ENCODE assay signal across 1 cellular context in genomic region chr19:952680-953500, GRCh38.
TF ChIP-seq lines count a peak whose summit lies in the region.

No MANE protein-coding gene starts in this region.

TF ChIP-seq in K562, 482 proteins besides CTCF, POLR2A, EP300 and RAD21 (continued from another document):
- TF ChIP-seq NFRKB (IDR thresholded peaks at IDR 0.05; ENCODE audit: low read depth) = peak; percentile 52; the same call in 1 of the 2 replicates
- TF ChIP-seq, protein P1, sequence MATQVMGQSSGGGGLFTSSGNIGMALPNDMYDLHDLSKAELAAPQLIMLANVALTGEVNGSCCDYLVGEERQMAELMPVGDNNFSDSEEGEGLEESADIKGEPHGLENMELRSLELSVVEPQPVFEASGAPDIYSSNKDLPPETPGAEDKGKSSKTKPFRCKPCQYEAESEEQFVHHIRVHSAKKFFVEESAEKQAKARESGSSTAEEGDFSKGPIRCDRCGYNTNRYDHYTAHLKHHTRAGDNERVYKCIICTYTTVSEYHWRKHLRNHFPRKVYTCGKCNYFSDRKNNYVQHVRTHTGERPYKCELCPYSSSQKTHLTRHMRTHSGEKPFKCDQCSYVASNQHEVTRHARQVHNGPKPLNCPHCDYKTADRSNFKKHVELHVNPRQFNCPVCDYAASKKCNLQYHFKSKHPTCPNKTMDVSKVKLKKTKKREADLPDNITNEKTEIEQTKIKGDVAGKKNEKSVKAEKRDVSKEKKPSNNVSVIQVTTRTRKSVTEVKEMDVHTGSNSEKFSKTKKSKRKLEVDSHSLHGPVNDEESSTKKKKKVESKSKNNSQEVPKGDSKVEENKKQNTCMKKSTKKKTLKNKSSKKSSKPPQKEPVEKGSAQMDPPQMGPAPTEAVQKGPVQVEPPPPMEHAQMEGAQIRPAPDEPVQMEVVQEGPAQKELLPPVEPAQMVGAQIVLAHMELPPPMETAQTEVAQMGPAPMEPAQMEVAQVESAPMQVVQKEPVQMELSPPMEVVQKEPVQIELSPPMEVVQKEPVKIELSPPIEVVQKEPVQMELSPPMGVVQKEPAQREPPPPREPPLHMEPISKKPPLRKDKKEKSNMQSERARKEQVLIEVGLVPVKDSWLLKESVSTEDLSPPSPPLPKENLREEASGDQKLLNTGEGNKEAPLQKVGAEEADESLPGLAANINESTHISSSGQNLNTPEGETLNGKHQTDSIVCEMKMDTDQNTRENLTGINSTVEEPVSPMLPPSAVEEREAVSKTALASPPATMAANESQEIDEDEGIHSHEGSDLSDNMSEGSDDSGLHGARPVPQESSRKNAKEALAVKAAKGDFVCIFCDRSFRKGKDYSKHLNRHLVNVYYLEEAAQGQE (CRISPR knock-in tag; IDR thresholded peaks at IDR 0.05; ENCODE audit: low read depth) = 0 out of 2 replicates have a peak, but pooled peaks have one; percentile 54
- no peak for TF ChIP-seq AFF4 (CRISPR knock-in tag; IDR thresholded peaks at IDR 0.05)
- no peak for TF ChIP-seq TGIF2 (CRISPR knock-in tag; IDR thresholded peaks at IDR 0.05)
- no peak for TF ChIP-seq MTF1 (CRISPR knock-in tag; IDR thresholded peaks at IDR 0.05; ENCODE audit: borderline replicate concordance)
- TF ChIP-seq HEY1 (CRISPR knock-in tag; IDR thresholded peaks at IDR 0.05; ENCODE audit: borderline replicate concordance) = no peak
- TF ChIP-seq, protein P2, sequence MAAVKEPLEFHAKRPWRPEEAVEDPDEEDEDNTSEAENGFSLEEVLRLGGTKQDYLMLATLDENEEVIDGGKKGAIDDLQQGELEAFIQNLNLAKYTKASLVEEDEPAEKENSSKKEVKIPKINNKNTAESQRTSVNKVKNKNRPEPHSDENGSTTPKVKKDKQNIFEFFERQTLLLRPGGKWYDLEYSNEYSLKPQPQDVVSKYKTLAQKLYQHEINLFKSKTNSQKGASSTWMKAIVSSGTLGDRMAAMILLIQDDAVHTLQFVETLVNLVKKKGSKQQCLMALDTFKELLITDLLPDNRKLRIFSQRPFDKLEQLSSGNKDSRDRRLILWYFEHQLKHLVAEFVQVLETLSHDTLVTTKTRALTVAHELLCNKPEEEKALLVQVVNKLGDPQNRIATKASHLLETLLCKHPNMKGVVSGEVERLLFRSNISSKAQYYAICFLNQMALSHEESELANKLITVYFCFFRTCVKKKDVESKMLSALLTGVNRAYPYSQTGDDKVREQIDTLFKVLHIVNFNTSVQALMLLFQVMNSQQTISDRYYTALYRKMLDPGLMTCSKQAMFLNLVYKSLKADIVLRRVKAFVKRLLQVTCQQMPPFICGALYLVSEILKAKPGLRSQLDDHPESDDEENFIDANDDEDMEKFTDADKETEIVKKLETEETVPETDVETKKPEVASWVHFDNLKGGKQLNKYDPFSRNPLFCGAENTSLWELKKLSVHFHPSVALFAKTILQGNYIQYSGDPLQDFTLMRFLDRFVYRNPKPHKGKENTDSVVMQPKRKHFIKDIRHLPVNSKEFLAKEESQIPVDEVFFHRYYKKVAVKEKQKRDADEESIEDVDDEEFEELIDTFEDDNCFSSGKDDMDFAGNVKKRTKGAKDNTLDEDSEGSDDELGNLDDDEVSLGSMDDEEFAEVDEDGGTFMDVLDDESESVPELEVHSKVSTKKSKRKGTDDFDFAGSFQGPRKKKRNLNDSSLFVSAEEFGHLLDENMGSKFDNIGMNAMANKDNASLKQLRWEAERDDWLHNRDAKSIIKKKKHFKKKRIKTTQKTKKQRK (IDR thresholded peaks at IDR 0.05; ENCODE audit: borderline replicate concordance, low read depth, low read length) = no peak
- TF ChIP-seq RUNX1 (IDR thresholded peaks at IDR 0.05; ENCODE audit: low read depth) = no peak
- TF ChIP-seq RCOR1 (IDR thresholded peaks at IDR 0.05; ENCODE audit: borderline replicate concordance in 1 of 2, low read depth in 2 of 2, low read length in 2 of 2) = no peak
- peak; percentile 63; the same call in 1 of the 2 replicates for TF ChIP-seq EGR1 (conservative IDR thresholded peaks at IDR 0.05)
- TF ChIP-seq ASH1L (IDR thresholded peaks at IDR 0.05; ENCODE audit: borderline replicate concordance, low read depth, partially characterized antibody) = no peak
- TF ChIP-seq SMAD4 (CRISPR knock-in tag; conservative IDR thresholded peaks at IDR 0.05) = peak; percentile 57; the same call in 1 of the 2 replicates
- TF ChIP-seq, protein P3, sequence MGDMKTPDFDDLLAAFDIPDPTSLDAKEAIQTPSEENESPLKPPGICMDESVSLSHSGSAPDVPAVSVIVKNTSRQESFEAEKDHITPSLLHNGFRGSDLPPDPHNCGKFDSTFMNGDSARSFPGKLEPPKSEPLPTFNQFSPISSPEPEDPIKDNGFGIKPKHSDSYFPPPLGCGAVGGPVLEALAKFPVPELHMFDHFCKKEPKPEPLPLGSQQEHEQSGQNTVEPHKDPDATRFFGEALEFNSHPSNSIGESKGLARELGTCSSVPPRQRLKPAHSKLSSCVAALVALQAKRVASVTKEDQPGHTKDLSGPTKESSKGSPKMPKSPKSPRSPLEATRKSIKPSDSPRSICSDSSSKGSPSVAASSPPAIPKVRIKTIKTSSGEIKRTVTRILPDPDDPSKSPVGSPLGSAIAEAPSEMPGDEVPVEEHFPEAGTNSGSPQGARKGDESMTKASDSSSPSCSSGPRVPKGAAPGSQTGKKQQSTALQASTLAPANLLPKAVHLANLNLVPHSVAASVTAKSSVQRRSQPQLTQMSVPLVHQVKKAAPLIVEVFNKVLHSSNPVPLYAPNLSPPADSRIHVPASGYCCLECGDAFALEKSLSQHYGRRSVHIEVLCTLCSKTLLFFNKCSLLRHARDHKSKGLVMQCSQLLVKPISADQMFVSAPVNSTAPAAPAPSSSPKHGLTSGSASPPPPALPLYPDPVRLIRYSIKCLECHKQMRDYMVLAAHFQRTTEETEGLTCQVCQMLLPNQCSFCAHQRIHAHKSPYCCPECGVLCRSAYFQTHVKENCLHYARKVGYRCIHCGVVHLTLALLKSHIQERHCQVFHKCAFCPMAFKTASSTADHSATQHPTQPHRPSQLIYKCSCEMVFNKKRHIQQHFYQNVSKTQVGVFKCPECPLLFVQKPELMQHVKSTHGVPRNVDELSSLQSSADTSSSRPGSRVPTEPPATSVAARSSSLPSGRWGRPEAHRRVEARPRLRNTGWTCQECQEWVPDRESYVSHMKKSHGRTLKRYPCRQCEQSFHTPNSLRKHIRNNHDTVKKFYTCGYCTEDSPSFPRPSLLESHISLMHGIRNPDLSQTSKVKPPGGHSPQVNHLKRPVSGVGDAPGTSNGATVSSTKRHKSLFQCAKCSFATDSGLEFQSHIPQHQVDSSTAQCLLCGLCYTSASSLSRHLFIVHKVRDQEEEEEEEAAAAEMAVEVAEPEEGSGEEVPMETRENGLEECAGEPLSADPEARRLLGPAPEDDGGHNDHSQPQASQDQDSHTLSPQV (IDR thresholded peaks at IDR 0.05) = peak; percentile 57; the same call in 1 of the 2 replicates
- TF ChIP-seq ZNF212 (CRISPR knock-in tag; IDR thresholded peaks at IDR 0.05) = no peak
- TF ChIP-seq SETDB1 (IDR thresholded peaks at IDR 0.05; ENCODE audit: low read length) = no peak
- no peak for TF ChIP-seq CCNT2 (IDR thresholded peaks at IDR 0.05; ENCODE audit: borderline replicate concordance, extremely low read depth, insufficient read length, low read depth, low read length)
- TF ChIP-seq, protein P4, sequence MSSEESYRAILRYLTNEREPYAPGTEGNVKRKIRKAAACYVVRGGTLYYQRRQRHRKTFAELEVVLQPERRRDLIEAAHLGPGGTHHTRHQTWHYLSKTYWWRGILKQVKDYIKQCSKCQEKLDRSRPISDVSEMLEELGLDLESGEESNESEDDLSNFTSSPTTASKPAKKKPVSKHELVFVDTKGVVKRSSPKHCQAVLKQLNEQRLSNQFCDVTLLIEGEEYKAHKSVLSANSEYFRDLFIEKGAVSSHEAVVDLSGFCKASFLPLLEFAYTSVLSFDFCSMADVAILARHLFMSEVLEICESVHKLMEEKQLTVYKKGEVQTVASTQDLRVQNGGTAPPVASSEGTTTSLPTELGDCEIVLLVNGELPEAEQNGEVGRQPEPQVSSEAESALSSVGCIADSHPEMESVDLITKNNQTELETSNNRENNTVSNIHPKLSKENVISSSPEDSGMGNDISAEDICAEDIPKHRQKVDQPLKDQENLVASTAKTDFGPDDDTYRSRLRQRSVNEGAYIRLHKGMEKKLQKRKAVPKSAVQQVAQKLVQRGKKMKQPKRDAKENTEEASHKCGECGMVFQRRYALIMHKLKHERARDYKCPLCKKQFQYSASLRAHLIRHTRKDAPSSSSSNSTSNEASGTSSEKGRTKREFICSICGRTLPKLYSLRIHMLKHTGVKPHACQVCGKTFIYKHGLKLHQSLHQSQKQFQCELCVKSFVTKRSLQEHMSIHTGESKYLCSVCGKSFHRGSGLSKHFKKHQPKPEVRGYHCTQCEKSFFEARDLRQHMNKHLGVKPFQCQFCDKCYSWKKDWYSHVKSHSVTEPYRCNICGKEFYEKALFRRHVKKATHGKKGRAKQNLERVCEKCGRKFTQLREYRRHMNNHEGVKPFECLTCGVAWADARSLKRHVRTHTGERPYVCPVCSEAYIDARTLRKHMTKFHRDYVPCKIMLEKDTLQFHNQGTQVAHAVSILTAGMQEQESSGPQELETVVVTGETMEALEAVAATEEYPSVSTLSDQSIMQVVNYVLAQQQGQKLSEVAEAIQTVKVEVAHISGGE (CRISPR knock-in tag; IDR thresholded peaks at IDR 0.05) = no peak
- TF ChIP-seq, protein P5, sequence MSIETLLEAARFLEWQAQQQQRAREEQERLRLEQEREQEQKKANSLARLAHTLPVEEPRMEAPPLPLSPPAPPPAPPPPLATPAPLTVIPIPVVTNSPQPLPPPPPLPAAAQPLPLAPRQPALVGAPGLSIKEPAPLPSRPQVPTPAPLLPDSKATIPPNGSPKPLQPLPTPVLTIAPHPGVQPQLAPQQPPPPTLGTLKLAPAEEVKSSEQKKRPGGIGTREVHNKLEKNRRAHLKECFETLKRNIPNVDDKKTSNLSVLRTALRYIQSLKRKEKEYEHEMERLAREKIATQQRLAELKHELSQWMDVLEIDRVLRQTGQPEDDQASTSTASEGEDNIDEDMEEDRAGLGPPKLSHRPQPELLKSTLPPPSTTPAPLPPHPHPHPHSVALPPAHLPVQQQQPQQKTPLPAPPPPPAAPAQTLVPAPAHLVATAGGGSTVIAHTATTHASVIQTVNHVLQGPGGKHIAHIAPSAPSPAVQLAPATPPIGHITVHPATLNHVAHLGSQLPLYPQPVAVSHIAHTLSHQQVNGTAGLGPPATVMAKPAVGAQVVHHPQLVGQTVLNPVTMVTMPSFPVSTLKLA (conservative IDR thresholded peaks at IDR 0.05) = peak in 1 of 2 experiments; percentile 30; a peak in 1 of 4 replicates
- TF ChIP-seq EP400 (IDR thresholded peaks at IDR 0.05) = peak; percentile 42; the same call in 1 of the 2 replicates
- TF ChIP-seq ATF4 (CRISPR knock-in tag; IDR thresholded peaks at IDR 0.05) = peak; percentile 4; the same call in 1 of the 2 replicates
- TF ChIP-seq TAF15 (IDR thresholded peaks at IDR 0.05; ENCODE audit: low read depth, low read length) = no peak
- peak; percentile 73; the same call in 1 of the 2 replicates for TF ChIP-seq ZNF740 (CRISPR knock-in tag; IDR thresholded peaks at IDR 0.05)
- TF ChIP-seq ZNF740 (tag; IDR thresholded peaks at IDR 0.05) = peak in 1 of 2 experiments; percentile 73; a peak in 1 of 4 replicates
- TF ChIP-seq RBFOX2 (IDR thresholded peaks at IDR 0.05; ENCODE audit: low read depth, low read length) = peak; percentile 66
- no peak for TF ChIP-seq HMG20A (CRISPR knock-in tag; conservative IDR thresholded peaks at IDR 0.05)
- TF ChIP-seq BRD4 (IDR thresholded peaks at IDR 0.05) = peak; percentile 78; the same call in 1 of the 2 replicates
- TF ChIP-seq CREM (IDR thresholded peaks at IDR 0.05; ENCODE audit: low read depth) = peak; percentile 33; the same call in 1 of the 2 replicates
- 0 out of 2 replicates have a peak, but pooled peaks have one; percentile 74 for TF ChIP-seq NR4A1 (CRISPR knock-in tag; IDR thresholded peaks at IDR 0.05)
- no peak for TF ChIP-seq NR4A1 (tag; IDR thresholded peaks at IDR 0.05)
- no peak for TF ChIP-seq MYBL2 (IDR thresholded peaks at IDR 0.05; ENCODE audit: low read depth)
- no peak for TF ChIP-seq MYBL2 (CRISPR knock-in tag; IDR thresholded peaks at IDR 0.05; ENCODE audit: borderline replicate concordance)
- no peak for TF ChIP-seq E2F1 (CRISPR knock-in tag; IDR thresholded peaks at IDR 0.05)
